Comparison of ENCODE assay signal across 23 cellular contexts in genomic region chr14:102227184-102227964, GRCh38.
DNase-seq lines count a peak whose midpoint lies in the region; ATAC-seq and TF ChIP-seq lines count a peak whose summit lies in the region.
"Had no signal": no experiment of that assay in that cellular context is flagged by ENCODE, and none has a peak within 500 bp of the region (broad histone marks: within the 10 kb centered on the region; RNA-seq: fewer than 3 reads in every experiment).

No MANE protein-coding gene starts in this region.

- peaks cover 3% of the 10 kb centered on the region for H3K36me3 Mint-ChIP-seq in activated CD8-positive, alpha-beta memory T cell treated with anti-CD3 and anti-CD28 coated beads, Interleukin-2, amount 10 ng/mL, durations not matched to agents 7 days and 5 days

- H3K4me2 ChIP-seq in fibroblast of lung (ENCODE audit: extremely low read depth, insufficient read depth, low read length) (no peak overlapping the region), osteoblast (ENCODE audit: insufficient read depth, low read length) (no peak overlapping the region)

- no peak overlapping the region for H3K4me3 Mint-ChIP-seq in activated CD8-positive, alpha-beta memory T cell treated with anti-CD3 and anti-CD28 coated beads, Interleukin-2, amount 10 ng/mL, durations not matched to agents 7 days and 5 days
- H3K4me3 Mint-ChIP-seq: activated naive CD4-positive, alpha-beta T cell treated with anti-CD3 and anti-CD28 coated beads, Interleukin-2, amount 50 U/mL, for 24 hours; nephron had no signal

- H3K27ac Mint-ChIP-seq in activated CD8-positive, alpha-beta memory T cell treated with anti-CD3 and anti-CD28 coated beads, Interleukin-2, amount 10 ng/mL, durations not matched to agents 7 days and 5 days = no peak overlapping the region
- H3K27ac Mint-ChIP-seq: activated naive CD4-positive, alpha-beta T cell treated with anti-CD3 and anti-CD28 coated beads, Interleukin-2, amount 50 U/mL, for 24 hours; nephron; progenitor cell of endocrine pancreas had no signal

- H3K9ac ChIP-seq in fibroblast of lung (ENCODE audit: insufficient read depth, low read length) = no peak overlapping the region

- TF ChIP-seq POLR2A in NB4 (IDR thresholded peaks at IDR 0.05; ENCODE audit: extremely low read depth, insufficient read length) = peak; percentile 63

- DNase-seq in BE2C (peak; percentile 53), NB4 (ENCODE audit: low read depth) (peak; percentile 92), fibroblast of lung (ENCODE audit: low read depth in 2 of 2) (no peak), osteoblast (ENCODE audit: insufficient read length, low spot score, missing footprints) (peak; percentile 89)
- no peak for DNase-seq in activated CD8-positive, alpha-beta memory T cell treated with anti-CD3 and anti-CD28 coated beads, Interleukin-2, amount 10 ng/mL, durations not matched to agents 7 days and 5 days
- DNase-seq: activated CD4-positive, alpha-beta T cell treated with anti-CD3 and anti-CD28 coated beads, Interleukin-2, amount 50 U/mL, for 1 hour; AML-193; body of pancreas; Caco-2; cortex of kidney; KG1; kidney glomerular epithelial cell; midbrain; NCI-H1092 treated with DMSO at 0.1 percent for 48 hours; NCI-H2081; NCI-H526 had no signal

- H4K20me1 ChIP-seq in fibroblast of lung (ENCODE audit: control insufficient read depth, extremely low read depth, insufficient read depth, low read length) (no peaks in the 10 kb centered on the region), osteoblast (ENCODE audit: insufficient read depth, low read length) (peaks cover 31% of the 10 kb centered on the region)

- TF ChIP-seq CTCF in BE2C (IDR thresholded peaks at IDR 0.05; ENCODE audit: low read depth, low read length) (no peak), NB4 (IDR thresholded peaks at IDR 0.05; ENCODE audit: low read depth, low read length) (no peak), fibroblast of lung (conservative IDR thresholded peaks at IDR 0.05 in 1 of 2, IDR thresholded peaks at IDR 0.05 in 1 of 2; ENCODE audit: low read depth in 1 of 2, low read length in 2 of 2) (no peak), osteoblast (IDR thresholded peaks at IDR 0.05; ENCODE audit: extremely low read depth, low read depth, low read length) (no peak)

- H3K79me2 ChIP-seq in fibroblast of lung (ENCODE audit: control insufficient read depth, insufficient read depth, low read length) = no peaks in the 10 kb centered on the region
- peaks cover 37% of the 10 kb centered on the region for H3K79me2 ChIP-seq in osteoblast (ENCODE audit: insufficient read depth, low read length)

- H3K4me1 Mint-ChIP-seq in activated CD8-positive, alpha-beta memory T cell treated with anti-CD3 and anti-CD28 coated beads, Interleukin-2, amount 10 ng/mL, durations not matched to agents 7 days and 5 days = no peaks in the 10 kb centered on the region
- H3K4me1 Mint-ChIP-seq: activated naive CD4-positive, alpha-beta T cell treated with anti-CD3 and anti-CD28 coated beads, Interleukin-2, amount 50 U/mL, for 24 hours had no signal

- H3K9me3 Mint-ChIP-seq in activated CD8-positive, alpha-beta memory T cell treated with anti-CD3 and anti-CD28 coated beads, Interleukin-2, amount 10 ng/mL, durations not matched to agents 7 days and 5 days (ENCODE audit: low read depth) = no peaks in the 10 kb centered on the region
- H3K9me3 Mint-ChIP-seq: activated naive CD4-positive, alpha-beta T cell treated with anti-CD3 and anti-CD28 coated beads, Interleukin-2, amount 50 U/mL, for 24 hours; nephron had no signal

- H3K4me3 ChIP-seq in BE2C (ENCODE audit: low read depth, low read length) (peak overlapping the region; percentile 39), NB4 (ENCODE audit: low read depth, low read length) (peak overlapping the region; percentile 42), fibroblast of lung (replicated peaks in 1 of 4; ENCODE audit: control extremely low read depth in 1 of 4, insufficient read depth in 1 of 4, low read depth in 3 of 4, low read length in 4 of 4) (no peak overlapping the region), osteoblast (ENCODE audit: insufficient read depth, low read length) (no peak overlapping the region)
- H3K4me3 ChIP-seq: body of pancreas, thoracic aorta had no signal

- H3K36me3 ChIP-seq in BE2C (peaks cover 68% of the 10 kb centered on the region), fibroblast of lung (ENCODE audit: control insufficient read depth, insufficient read depth, low read length) (no peaks in the 10 kb centered on the region), osteoblast (ENCODE audit: insufficient read depth, low read length) (peaks cover 84% of the 10 kb centered on the region)

- CTCF ChIA-PET in activated CD8-positive, alpha-beta memory T cell treated with anti-CD3 and anti-CD28 coated beads, Interleukin-2, amount 10 ng/mL, durations not matched to agents 7 days and 5 days (lab: Charles Lee) = no interaction called here

- H3K27me3 ChIP-seq in BE2C = no peaks in the 10 kb centered on the region
- H3K27me3 ChIP-seq in fibroblast of lung (ENCODE audit: control insufficient read depth, insufficient read depth, low read length) = no peaks in the 10 kb centered on the region
- no peaks in the 10 kb centered on the region for H3K27me3 ChIP-seq in osteoblast (ENCODE audit: insufficient read depth, low read length)
- H3K27me3 ChIP-seq: body of pancreas, spleen had no signal

- H3K4me1 ChIP-seq in BE2C = peaks cover 12% of the 10 kb centered on the region; the same call in 1 of the 2 replicates
- H3K4me1 ChIP-seq in fibroblast of lung (ENCODE audit: control insufficient read depth, extremely low read depth, insufficient read depth, low read length) = no peaks in the 10 kb centered on the region
- H3K4me1 ChIP-seq in osteoblast (ENCODE audit: insufficient read depth, low read length) = no peaks in the 10 kb centered on the region
- H3K4me1 ChIP-seq: body of pancreas, Caco-2 had no signal

- ATAC-seq in HG02981 (IDR thresholded peaks at IDR 0.05; ENCODE audit: unreplicated experiment) (no peak), HG03280 (IDR thresholded peaks at IDR 0.05; ENCODE audit: unreplicated experiment) (no peak)
- no peak for ATAC-seq in activated CD8-positive, alpha-beta memory T cell treated with anti-CD3 and anti-CD28 coated beads, Interleukin-2, amount 10 ng/mL, durations not matched to agents 7 days and 5 days
- ATAC-seq: body of pancreas had no signal

- H3K27ac ChIP-seq in fibroblast of lung (ENCODE audit: insufficient read depth, low read length) (no peak overlapping the region), osteoblast (ENCODE audit: low read depth, low read length) (peak overlapping the region; percentile 30)
- H3K27ac ChIP-seq: body of pancreas, thoracic aorta had no signal

- H3K27me3 Mint-ChIP-seq in activated CD8-positive, alpha-beta memory T cell treated with anti-CD3 and anti-CD28 coated beads, Interleukin-2, amount 10 ng/mL, durations not matched to agents 7 days and 5 days = no peaks in the 10 kb centered on the region
- H3K27me3 Mint-ChIP-seq: activated naive CD4-positive, alpha-beta T cell treated with anti-CD3 and anti-CD28 coated beads, Interleukin-2, amount 50 U/mL, for 24 hours; progenitor cell of endocrine pancreas had no signal

- H2AFZ ChIP-seq in fibroblast of lung (ENCODE audit: low read length) = peak overlapping the region; percentile 44
- no peak overlapping the region for H2AFZ ChIP-seq in osteoblast (ENCODE audit: low read length)

- H3K9me3 ChIP-seq in BE2C (no peaks in the 10 kb centered on the region), fibroblast of lung (ENCODE audit: control insufficient read depth, insufficient read depth, low read depth, low read length) (no peaks in the 10 kb centered on the region), osteoblast (ENCODE audit: low read depth, low read length) (no peaks in the 10 kb centered on the region)
- H3K9me3 ChIP-seq: body of pancreas, Caco-2, spleen, thoracic aorta had no signal

Comparison
In these comparisons a context has a peak if more than half of its experiments do, and no peak if none do; other contexts are left out.
1. DNase-seq: peak in BE2C (single experiment), NB4 (single experiment) and osteoblast (single experiment); none in fibroblast of lung (0 of 2) and activated CD8-positive, alpha-beta memory T cell treated with anti-CD3 and anti-CD28 coated beads, Interleukin-2, amount 10 ng/mL, durations not matched to agents 7 days and 5 days (single experiment).
2. H3K4me3 ChIP-seq: peak in BE2C (single experiment) and NB4 (single experiment); none in fibroblast of lung (0 of 4) and osteoblast (single experiment).